Comparison of ENCODE assay signal across 1 cellular context in the genomic region with DNA sequence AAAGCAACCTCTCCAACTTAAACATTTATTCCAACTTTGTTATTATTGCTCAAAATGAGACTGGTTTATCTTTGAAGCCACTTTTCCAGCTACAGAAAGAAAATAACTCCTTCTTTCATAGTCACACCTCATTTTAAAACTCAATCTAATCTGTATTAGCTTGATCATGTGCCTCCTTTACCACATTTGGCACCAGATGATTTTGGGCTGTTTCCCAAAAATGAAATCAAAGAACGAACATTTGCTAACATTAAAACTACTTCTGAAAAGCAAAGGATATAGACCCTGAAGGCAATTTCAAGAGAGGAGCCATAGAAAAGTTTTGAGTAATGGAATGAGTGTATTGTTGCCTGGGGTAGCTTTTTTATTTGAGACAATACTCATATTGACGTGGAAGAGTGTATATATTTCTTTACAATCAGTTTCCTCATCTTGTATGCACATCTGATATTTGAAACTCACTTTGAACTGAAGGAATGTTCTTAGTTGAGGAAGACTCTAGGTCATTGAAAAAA.
TF ChIP-seq lines count a peak whose summit lies in the region.

No MANE protein-coding gene starts in this region.

TF ChIP-seq in endothelial cell of umbilical vein, 7 proteins besides CTCF, POLR2A, EP300 and RAD21 (continued from another document):
- TF ChIP-seq MAX (IDR thresholded peaks at IDR 0.05; ENCODE audit: insufficient read depth, insufficient read length) (no peak), EZH2 (IDR thresholded peaks at IDR 0.05; ENCODE audit: borderline replicate concordance, low read depth, low read length, severe bottlenecking) (no peak), MYC (IDR thresholded peaks at IDR 0.05; ENCODE audit: low read depth, low read length) (no peak), GATA2 (IDR thresholded peaks at IDR 0.05; ENCODE audit: insufficient read depth, insufficient read length, low read depth, low read length) (no peak), FOS (IDR thresholded peaks at IDR 0.05; ENCODE audit: borderline replicate concordance, insufficient read depth, low read length) (no peak)
